Comparison of ENCODE assay signal across 15 cellular contexts in genomic region chr5:150434502-150434901, GRCh38. TPM values are rescaled to one million over a fixed set of nuclear protein-coding genes. Genes with fewer than 3 reads are reported as not detected.
DNase-seq lines count a peak whose midpoint lies in the region; ATAC-seq, FAIRE-seq and TF ChIP-seq lines count a peak whose summit lies in the region.
"Had no signal": no experiment of that assay in that cellular context is flagged by ENCODE, and none has a peak within 500 bp of the region (broad histone marks: within the 10 kb centered on the region; RNA-seq: fewer than 3 reads in every experiment).

No MANE protein-coding gene starts in this region.

- H3K27me3 ChIP-seq in RWPE2 (ENCODE audit: insufficient read depth, poor library complexity, severe bottlenecking) = no peaks in the 10 kb centered on the region
- no peaks in the 10 kb centered on the region for H3K27me3 ChIP-seq in trophoblast cell (ENCODE audit: insufficient read depth, low read length)
- H3K27me3 ChIP-seq: cardiac muscle cell had no signal

- H3K4me3 Mint-ChIP-seq in type B pancreatic cell = no peak overlapping the region
- H3K4me3 Mint-ChIP-seq: activated CD4-positive, alpha-beta memory T cell treated with anti-CD3 and anti-CD28 coated beads, Interleukin-2, amount 10 ng/mL, durations not matched to agents 7 days and 5 days; CD4-positive, alpha-beta T cell had no signal

- H3K9ac ChIP-seq in trophoblast cell (ENCODE audit: low read length) = no peak overlapping the region
- H3K9ac ChIP-seq in kidney (ENCODE audit: low read length in 2 of 2) = no peak overlapping the region

- no peak for FAIRE-seq in kidney (lab: Jason Lieb, UNC)

- H4K8ac ChIP-seq in trophoblast cell (ENCODE audit: low read depth, low read length) = no peak overlapping the region

- H3K79me2 ChIP-seq in trophoblast cell (ENCODE audit: control insufficient read depth, insufficient read depth, low read length, poor library complexity) = no peaks in the 10 kb centered on the region

- H3K4me1 ChIP-seq in RWPE2 (ENCODE audit: insufficient read depth, poor library complexity, severe bottlenecking) (peaks cover 5% of the 10 kb centered on the region), trophoblast cell (ENCODE audit: control insufficient read depth in 1 of 2, insufficient read depth in 2 of 2, low read length in 2 of 2) (peaks cover 0 to 4% of the 10 kb centered on the region in 2 experiments), kidney (ENCODE audit: control insufficient read depth in 1 of 2, insufficient read depth in 1 of 2, low read depth in 1 of 2, low read length in 2 of 2) (peaks cover 0 to 2% of the 10 kb centered on the region in 2 donors)

- no peak overlapping the region for H3K4ac ChIP-seq in trophoblast cell (ENCODE audit: low read depth, low read length)

- no peak overlapping the region for H3K18ac ChIP-seq in trophoblast cell (ENCODE audit: low read length)

- TF ChIP-seq CTCF in RWPE2 (IDR thresholded peaks at IDR 0.05; ENCODE audit: poor library complexity, severe bottlenecking) (no peak), kidney (IDR thresholded peaks at IDR 0.05; ENCODE audit: borderline replicate concordance, extremely low read depth, insufficient read depth) (no peak), type B pancreatic cell (conservative IDR thresholded peaks at IDR 0.05) (no peak)

- H3K27ac ChIP-seq in RWPE2 (ENCODE audit: poor library complexity, severe bottlenecking) = peak overlapping the region; percentile 32
- no peak overlapping the region for H3K27ac ChIP-seq in trophoblast cell (ENCODE audit: low read depth, low read length)
- H3K27ac ChIP-seq in caudate nucleus (ENCODE audit: low read depth, low read length) = no peak overlapping the region
- H3K27ac ChIP-seq in kidney (ENCODE audit: low read depth in 2 of 2, low read length in 2 of 2) = no peak overlapping the region
- H3K27ac ChIP-seq: cardiac muscle cell, HL-60 had no signal

- H3K4me1 Mint-ChIP-seq in type B pancreatic cell (ENCODE audit: unreplicated experiment) = peaks cover 6% of the 10 kb centered on the region

- no peak overlapping the region for H3K4me2 ChIP-seq in trophoblast cell (ENCODE audit: low read length)

- no peaks in the 10 kb centered on the region for H3K9me3 Mint-ChIP-seq in type B pancreatic cell
- H3K9me3 Mint-ChIP-seq: activated CD4-positive, alpha-beta memory T cell treated with anti-CD3 and anti-CD28 coated beads, Interleukin-2, amount 10 ng/mL, durations not matched to agents 7 days and 5 days; CD4-positive, alpha-beta T cell had no signal

- no peak overlapping the region for H4K12ac ChIP-seq in trophoblast cell (ENCODE audit: low read depth, low read length)

- peaks cover 3% of the 10 kb centered on the region for H3K27me3 Mint-ChIP-seq in type B pancreatic cell
- H3K27me3 Mint-ChIP-seq: activated CD4-positive, alpha-beta memory T cell treated with anti-CD3 and anti-CD28 coated beads, Interleukin-2, amount 10 ng/mL, durations not matched to agents 7 days and 5 days; CD4-positive, alpha-beta T cell had no signal

- no peaks in the 10 kb centered on the region for H3K79me1 ChIP-seq in trophoblast cell (ENCODE audit: low read length)

- intact Hi-C loops in kidney (cut with DNase I) = no loop called here

- H2BK5ac ChIP-seq in trophoblast cell (ENCODE audit: low read depth, low read length, poor library complexity) = no peak overlapping the region

- no peak overlapping the region for H3K23ac ChIP-seq in trophoblast cell (ENCODE audit: low read length)

- H2BK12ac ChIP-seq in trophoblast cell (ENCODE audit: low read length) = no peak overlapping the region

- H4K91ac ChIP-seq in trophoblast cell (ENCODE audit: low read depth, low read length) = no peak overlapping the region

- DNase-seq in ELF-1 (ENCODE audit: low read depth, low spot score) (peak; percentile 92), RWPE2 (ENCODE audit: low spot score) (peak; percentile 87), fibroblast of gingiva (ENCODE audit: low read depth) (peak; percentile 81), trophoblast cell (peak; percentile 88 to 93), caudate nucleus (lab: John Stamatoyannopoulos, UW) (no peak), kidney (no peak), NCI-H510A (lab: John Stamatoyannopoulos, UW) (no peak), type B pancreatic cell (ENCODE audit: extremely low spot score, unreplicated experiment) (no peak)
- DNase-seq: activated CD4-positive, alpha-beta memory T cell treated with anti-CD3 and anti-CD28 coated beads, Interleukin-2, amount 10 ng/mL, durations not matched to agents 7 days and 5 days; CD4-positive, alpha-beta T cell; NCI-H2227 treated with DMSO at 0.1 percent for 48 hours; stimulated activated CD4-positive, alpha-beta T cell treated with anti-CD3 and anti-CD28 coated beads, Interleukin-4, amount 100 ng/mL, for 1 hour; stimulated activated naive CD4-positive, alpha-beta T cell had no signal

- WGBS in trophoblast cell (ENCODE audit: extremely low coverage, insufficient coverage, insufficient read length) = no CpG with 5 or more reads among the region's 5 CpGs

- ATAC-seq in RWPE2 (ENCODE audit: low read depth) = peak; percentile 81

- H3K9me3 ChIP-seq in RWPE2 (ENCODE audit: severe bottlenecking) (no peaks in the 10 kb centered on the region), trophoblast cell (ENCODE audit: insufficient read depth, low read depth, low read length) (no peaks in the 10 kb centered on the region), kidney (ENCODE audit: control insufficient read depth in 1 of 2, low read length in 2 of 2) (no peaks in the 10 kb centered on the region)

- H3K36me3 Mint-ChIP-seq in type B pancreatic cell = no peaks in the 10 kb centered on the region

- H2AK5ac ChIP-seq in trophoblast cell (ENCODE audit: low read length) = no peak overlapping the region

- H2AFZ ChIP-seq in trophoblast cell (ENCODE audit: insufficient read depth, low read length, poor library complexity) = no peak overlapping the region

- H3K4me3 ChIP-seq in RWPE2 (ENCODE audit: severe bottlenecking) (no peak overlapping the region), trophoblast cell (ENCODE audit: low read depth, low read length) (no peak overlapping the region), kidney (ENCODE audit: low read length in 2 of 2) (no peak overlapping the region)
- H3K4me3 ChIP-seq: cardiac muscle cell had no signal

- no peak overlapping the region for H2BK120ac ChIP-seq in trophoblast cell (ENCODE audit: insufficient read depth, low read length, poor library complexity)

- no peak overlapping the region for H3K14ac ChIP-seq in trophoblast cell (ENCODE audit: low read length)

- H3K36me3 ChIP-seq in RWPE2 (ENCODE audit: low read depth) (no peaks in the 10 kb centered on the region), trophoblast cell (ENCODE audit: control insufficient read depth in 1 of 2, insufficient read depth in 2 of 2, low read length in 2 of 2) (no peaks in the 10 kb centered on the region), kidney (ENCODE audit: control insufficient read depth in 1 of 2, insufficient read depth in 2 of 2, low read length in 2 of 2) (no peaks in the 10 kb centered on the region)
- H3K36me3 ChIP-seq: cardiac muscle cell had no signal

- H3K27ac Mint-ChIP-seq in type B pancreatic cell = no peak overlapping the region
- H3K27ac Mint-ChIP-seq: activated CD4-positive, alpha-beta memory T cell treated with anti-CD3 and anti-CD28 coated beads, Interleukin-2, amount 10 ng/mL, durations not matched to agents 7 days and 5 days; CD4-positive, alpha-beta T cell had no signal

RNA-seq across cellular contexts. Expression of gene RPS14, which starts 15.0 kb away (rescaled TPM):
- polyA plus RNA-seq in trophoblast cell (2013) = 2,982 and 3,060 TPM in 2 replicates
- total RNA-seq in kidney (1,504 TPM), type B pancreatic cell (ENCODE audit: low replicate concordance) (2,469 and 2,543 TPM in 2 replicates)
- polyA plus RNA-seq in kidney (ENCODE audit: insufficient read depth, low read depth, low replicate concordance) = 1,994 TPM

RNA-seq across cellular contexts. Expression of gene CD74, which starts 21.8 kb away (rescaled TPM):
- 50.4 and 50.6 TPM in 2 replicates for polyA plus RNA-seq in trophoblast cell (2013)
- total RNA-seq in kidney (2,003 TPM), type B pancreatic cell (ENCODE audit: low replicate concordance) (24.9 and 37.2 TPM in 2 replicates)
- 1,887 TPM for polyA plus RNA-seq in kidney (ENCODE audit: insufficient read depth, low read depth, low replicate concordance)

Comparison
In these comparisons a context has a peak if more than half of its experiments do, and no peak if none do; other contexts are left out.
1. DNase-seq: peak in ELF-1 (single experiment), RWPE2 (single experiment), fibroblast of gingiva (single experiment) and trophoblast cell (2 of 2); none in caudate nucleus (0 of 61), kidney (single experiment), NCI-H510A (single experiment) and type B pancreatic cell (single experiment).
2. RNA of gene CD74, which starts 21.8 kb away (total RNA-seq): 2,003 TPM in kidney (single experiment); 24.9 to 37.2 TPM in type B pancreatic cell; every median in the first group is over 10 times any median in the second.